8 cellular contexts compared by ENCODE assay signal in the genomic region with DNA sequence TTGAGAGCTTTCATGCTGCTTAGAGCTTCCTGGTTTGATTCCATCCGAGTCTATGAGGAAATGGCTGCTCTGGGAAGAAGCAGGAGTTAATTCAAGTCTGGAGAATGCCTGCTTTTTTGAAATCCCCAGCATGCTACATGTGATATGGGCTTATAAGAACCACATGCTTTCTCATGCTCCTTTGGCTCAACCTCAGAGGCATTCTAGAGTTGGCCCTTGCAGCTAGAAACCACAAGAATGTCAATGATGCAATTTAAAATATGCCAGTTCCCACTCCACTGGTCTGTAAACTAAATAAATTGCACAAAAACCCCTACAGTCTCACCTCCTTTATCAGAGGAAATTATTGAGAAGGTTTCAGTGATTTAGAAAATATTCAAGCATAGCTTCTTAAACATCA.
DNase-seq lines count a peak whose midpoint lies in the region; TF ChIP-seq lines count a peak whose summit lies in the region.

No MANE protein-coding gene starts in this region.

- no peak for TF ChIP-seq CTCF in GM12865 (IDR thresholded peaks at IDR 0.05; ENCODE audit: insufficient read depth, low read depth, low read length, missing control alignments)
- no peak for TF ChIP-seq CTCF in NB4 (IDR thresholded peaks at IDR 0.05; ENCODE audit: low read depth, low read length)
- no peak for TF ChIP-seq CTCF in choroid plexus epithelial cell (conservative IDR thresholded peaks at IDR 0.05; ENCODE audit: low read depth, low read length)
- no peak for TF ChIP-seq CTCF in prostate gland (IDR thresholded peaks at IDR 0.05)

- 32% methylated on average over 1 of the region's 1 CpG for WGBS in prostate gland

- intact Hi-C loops in prostate gland (cut with DNase I): no loop called here

- H3K27ac ChIP-seq in prostate gland: no peak overlapping the region

- H3K4me3 ChIP-seq in GM12865 (ENCODE audit: low read depth, low read length) (no peak overlapping the region), NB4 (ENCODE audit: low read depth, low read length) (no peak overlapping the region), choroid plexus epithelial cell (ENCODE audit: low read depth, low read length) (no peak overlapping the region), prostate gland (no peak overlapping the region)

- DNase-seq in GM12865 (ENCODE audit: low read depth) (peak; percentile 81), NB4 (ENCODE audit: low read depth) (peak; percentile 78), choroid plexus epithelial cell (ENCODE audit: low read depth) (peak; percentile 100), prostate gland (ENCODE audit: low spot score) (peak; percentile 32), GM19238 (ENCODE audit: insufficient read length, low spot score) (no peak)
- no peak for DNase-seq in stimulated activated CD4-positive, alpha-beta T cell treated with anti-CD3 and anti-CD28 coated beads, Interleukin-4, amount 100 ng/mL, for 4 hours
- DNase-seq in activated naive CD4-positive, alpha-beta T cell treated with anti-CD3 and anti-CD28 coated beads, Interleukin-2, amount 50 U/mL, for 16 hours: no peak
- no peak for DNase-seq in central memory CD4-positive, alpha-beta T cell

- H3K4me1 ChIP-seq in prostate gland (replicated peaks): no peaks in the 10 kb centered on the region

- TF ChIP-seq POLR2A in NB4 (IDR thresholded peaks at IDR 0.05; ENCODE audit: extremely low read depth, insufficient read length) (no peak), prostate gland (IDR thresholded peaks at IDR 0.05) (no peak)

- H3K36me3 ChIP-seq in prostate gland: no peaks in the 10 kb centered on the region

- H3K27me3 ChIP-seq in prostate gland (replicated peaks; ENCODE audit: insufficient read depth): no peaks in the 10 kb centered on the region

- no peaks in the 10 kb centered on the region for H3K9me3 ChIP-seq in prostate gland

Comparison
In these comparisons a context has a peak if more than half of its experiments do, and no peak if none do; other contexts are left out.
1. DNase-seq: peak in GM12865 (single experiment), NB4 (single experiment), choroid plexus epithelial cell (single experiment) and prostate gland (single experiment); none in stimulated activated CD4-positive, alpha-beta T cell treated with anti-CD3 and anti-CD28 coated beads, Interleukin-4, amount 100 ng/mL, for 4 hours (0 of 2), activated naive CD4-positive, alpha-beta T cell treated with anti-CD3 and anti-CD28 coated beads, Interleukin-2, amount 50 U/mL, for 16 hours (single experiment), GM19238 (single experiment) and central memory CD4-positive, alpha-beta T cell (single experiment).